Comparison of ENCODE assay signal across 8 cellular contexts in the genomic region with DNA sequence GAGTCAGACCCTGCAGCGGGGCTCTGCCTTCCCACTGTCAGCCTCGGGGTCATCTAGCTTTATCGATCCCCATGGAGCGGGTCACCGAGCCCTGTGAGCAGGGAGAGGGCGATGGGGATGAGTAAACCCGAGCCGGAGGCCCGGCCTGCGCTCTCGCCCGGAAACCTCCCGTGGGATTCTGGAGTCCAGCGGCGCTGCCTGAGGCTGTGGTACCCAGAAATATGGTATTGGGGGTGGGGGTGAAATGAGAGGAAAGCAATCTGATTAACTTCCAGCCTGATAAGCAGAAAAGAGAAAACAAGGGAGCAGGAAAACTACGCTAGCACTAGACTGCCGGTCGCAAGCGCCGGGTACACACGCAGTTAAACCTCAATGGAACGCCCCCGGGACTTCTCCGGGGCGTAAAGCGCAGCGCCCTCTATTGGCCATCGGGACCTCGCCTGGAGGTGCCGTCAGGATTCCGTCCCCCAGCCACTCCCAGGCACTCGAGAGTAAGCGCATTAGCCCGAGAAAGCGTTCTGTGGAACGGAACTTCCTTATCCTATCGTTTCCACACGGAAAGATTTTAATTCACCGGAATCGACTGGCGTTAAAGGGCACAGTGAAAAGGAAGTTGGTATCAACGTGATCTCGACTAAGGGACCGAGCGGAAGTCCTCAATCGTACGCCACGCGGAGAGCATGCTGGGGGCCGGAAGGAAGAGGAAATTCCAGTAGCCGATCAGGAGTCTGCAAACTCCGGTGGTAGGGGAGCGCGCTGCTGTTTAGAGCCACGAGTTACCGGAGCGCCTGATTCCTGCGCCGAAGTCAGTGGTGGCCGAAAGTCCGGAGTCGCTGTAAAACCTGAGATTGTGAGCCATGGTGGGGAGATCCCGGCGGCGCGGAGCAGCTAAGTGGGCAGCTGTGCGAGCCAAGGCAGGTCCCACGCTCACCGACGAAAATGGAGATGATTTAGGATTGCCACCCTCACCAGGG. TPM values are rescaled to one million over a fixed set of nuclear protein-coding genes. Genes with fewer than 3 reads are reported as not detected.
DNase-seq lines count a peak whose midpoint lies in the region; ATAC-seq, FAIRE-seq and TF ChIP-seq lines count a peak whose summit lies in the region.

A gene with protein sequence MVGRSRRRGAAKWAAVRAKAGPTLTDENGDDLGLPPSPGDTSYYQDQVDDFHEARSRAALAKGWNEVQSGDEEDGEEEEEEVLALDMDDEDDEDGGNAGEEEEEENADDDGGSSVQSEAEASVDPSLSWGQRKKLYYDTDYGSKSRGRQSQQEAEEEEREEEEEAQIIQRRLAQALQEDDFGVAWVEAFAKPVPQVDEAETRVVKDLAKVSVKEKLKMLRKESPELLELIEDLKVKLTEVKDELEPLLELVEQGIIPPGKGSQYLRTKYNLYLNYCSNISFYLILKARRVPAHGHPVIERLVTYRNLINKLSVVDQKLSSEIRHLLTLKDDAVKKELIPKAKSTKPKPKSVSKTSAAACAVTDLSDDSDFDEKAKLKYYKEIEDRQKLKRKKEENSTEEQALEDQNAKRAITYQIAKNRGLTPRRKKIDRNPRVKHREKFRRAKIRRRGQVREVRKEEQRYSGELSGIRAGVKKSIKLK (plus strand): TSS at position 712 of the 974 bp plus-strand sequence. CDS start 146 bp downstream, at position 858.

- no peaks in the 10 kb centered on the region for H4K20me1 ChIP-seq in SU-DHL-6 (ENCODE audit: low read depth, low read length)

- no peaks in the 10 kb centered on the region for H3K36me3 ChIP-seq in SU-DHL-6 (ENCODE audit: low read length)
- H3K36me3 ChIP-seq in pancreas, result no peaks in the 10 kb centered on the region
- peaks cover 0 to 18% (median 0%) of the 10 kb centered on the region in 3 donors for H3K36me3 ChIP-seq in tibial nerve

- peak within 1 kb of the TSS; percentile 96 for H3K4me2 ChIP-seq in SU-DHL-6 (ENCODE audit: low read depth, low read length, poor library complexity, severe bottlenecking)

- peak; percentile 94 for TF ChIP-seq CTCF in GM12864 (IDR thresholded peaks at IDR 0.05; ENCODE audit: low read depth, low read length, missing control alignments)
- TF ChIP-seq CTCF in SU-DHL-6 (IDR thresholded peaks at IDR 0.05; ENCODE audit: insufficient read depth, low read length, poor library complexity, severe bottlenecking), result peak; percentile 46
- peak; percentile 87 to 97 (median 90) for TF ChIP-seq CTCF in pancreas (IDR thresholded peaks at IDR 0.05)
- peak; percentile 91 to 98 (median 96) for TF ChIP-seq CTCF in tibial nerve (IDR thresholded peaks at IDR 0.05)

- 0 to 1% methylated on average over 70 of the region's 70 CpGs for WGBS in pancreas, 2 donors
- WGBS in tibial nerve, 2 donors, result 1% methylated on average over 65 to 70 of the region's 70 CpGs

- H3K4me1 ChIP-seq in pancreas (peaks cover 17 to 29% (median 22%) of the 10 kb centered on the region in 3 donors), tibial nerve (peaks cover 0 to 45% (median 20%) of the 10 kb centered on the region in 4 donors)

- intact Hi-C loops in Right ventricle myocardium inferior (cut with DNase I), result loop anchor here (1.0 to 2.0 kb wide), 3 partner anchors 16 to 215 kb away; a partner anchor contains a TSS
- intact Hi-C loops in pancreas (cut with DNase I), result no loop called here

- H3K27me3 ChIP-seq in SU-DHL-6 (ENCODE audit: low read length) (no peaks in the 10 kb centered on the region), pancreas (no peaks in the 10 kb centered on the region), tibial nerve (no peaks in the 10 kb centered on the region)

- peak within 1 kb of the TSS; percentile 56 for H2AFZ ChIP-seq in SU-DHL-6 (ENCODE audit: low read depth, low read length, severe bottlenecking)

- peak; percentile 94 for ATAC-seq in HG02642 (IDR thresholded peaks at IDR 0.05; ENCODE audit: poor library complexity, unreplicated experiment)
- ATAC-seq in Right ventricle myocardium inferior, result peak; percentile 98
- peak; percentile 95 to 99 (median 96) for ATAC-seq in pancreas

- H3K27ac ChIP-seq in SU-DHL-6 (ENCODE audit: low read depth, low read length) (peak within 1 kb of the TSS; percentile 80), pancreas (peak within 1 kb of the TSS; percentile 82 to 93 (median 90)), tibial nerve (peak within 1 kb of the TSS; percentile 93 to 97 (median 95))

- no peaks in the 10 kb centered on the region for H3K9me2 ChIP-seq in SU-DHL-6 (replicated peaks; ENCODE audit: insufficient read depth, low read length)

- H3K79me2 ChIP-seq in SU-DHL-6 (ENCODE audit: insufficient read depth, low read length), result peaks cover 39% of the 10 kb centered on the region

- H3K4me3 ChIP-seq in GM12864 (ENCODE audit: low read depth, low read length), result peak within 1 kb of the TSS; percentile 80
- H3K4me3 ChIP-seq in SU-DHL-6 (ENCODE audit: insufficient read depth, low read length, poor library complexity, severe bottlenecking), result peak within 1 kb of the TSS; percentile 96
- peak within 1 kb of the TSS; percentile 55 to 73 (median 68) for H3K4me3 ChIP-seq in pancreas
- peak within 1 kb of the TSS; percentile 73 to 93 (median 86) for H3K4me3 ChIP-seq in tibial nerve

- DNase-seq in GM12864 (ENCODE audit: low read depth), result peak; percentile 90
- DNase-seq in NCI-H1105 treated with DMSO at 0.1 percent for 48 hours (lab: John Stamatoyannopoulos, UW), result peak; percentile 94
- DNase-seq in activated naive CD8-positive, alpha-beta T cell treated with anti-CD3 and anti-CD28 coated beads, Interleukin-2, amount 50 U/mL, for 16 hours (ENCODE audit: low read depth, low spot score), result peak; percentile 91
- DNase-seq in Right ventricle myocardium inferior (ENCODE audit: missing footprints), result peak; percentile 95
- DNase-seq in pancreas, result peak; percentile 94 to 97 (median 95)
- peak; percentile 90 to 93 for DNase-seq in tibial nerve (ENCODE audit: low spot score in 2 of 2)

- H3F3A ChIP-seq in SU-DHL-6 (ENCODE audit: insufficient read depth), result peaks cover 4% of the 10 kb centered on the region; the same call in 1 of the 2 replicates

- TF ChIP-seq POLR2A in tibial nerve (IDR thresholded peaks at IDR 0.05), result peak; percentile 35 to 59

- peak within 1 kb of the TSS; percentile 80 for H3K9ac ChIP-seq in SU-DHL-6 (ENCODE audit: low read length)

- peak; percentile 93 for FAIRE-seq in pancreas (lab: Jason Lieb, UNC)

- H3K9me3 ChIP-seq in SU-DHL-6 (ENCODE audit: insufficient read depth, low read length), result no peaks in the 10 kb centered on the region
- no peaks in the 10 kb centered on the region for H3K9me3 ChIP-seq in pancreas
- no peaks in the 10 kb centered on the region for H3K9me3 ChIP-seq in tibial nerve

- peak; percentile 88 to 98 for TF ChIP-seq EP300 in tibial nerve (IDR thresholded peaks at IDR 0.05)

RNA-seq across cellular contexts. Expression of the gene that starts here (rescaled TPM):
- total RNA-seq in Right ventricle myocardium inferior, result 14.8 TPM
- 10 to 100 TPM in 3 of 6 donors, 1 to 10 TPM in 3; 6.5 to 12.2 (median 9.6) TPM for total RNA-seq in pancreas
- 10 to 100 TPM; 10.6 to 15.4 TPM for polyA plus RNA-seq in pancreas
- total RNA-seq in tibial nerve, result 10 to 100 TPM; 14.3 to 19.4 (median 17.0) TPM

Comparison
In these comparisons a context has a peak if more than half of its experiments do, and no peak if none do; other contexts are left out.
1. Peak in every context shown above with its lines: DNase-seq, ATAC-seq, H3K4me3 ChIP-seq and H3K27ac ChIP-seq.
2. CTCF ChIP-seq: peak in every context shown above with its lines; median percentile 96 in tibial nerve; 94 in GM12864; 90 in pancreas; 46 in SU-DHL-6.